In the genomic region with DNA sequence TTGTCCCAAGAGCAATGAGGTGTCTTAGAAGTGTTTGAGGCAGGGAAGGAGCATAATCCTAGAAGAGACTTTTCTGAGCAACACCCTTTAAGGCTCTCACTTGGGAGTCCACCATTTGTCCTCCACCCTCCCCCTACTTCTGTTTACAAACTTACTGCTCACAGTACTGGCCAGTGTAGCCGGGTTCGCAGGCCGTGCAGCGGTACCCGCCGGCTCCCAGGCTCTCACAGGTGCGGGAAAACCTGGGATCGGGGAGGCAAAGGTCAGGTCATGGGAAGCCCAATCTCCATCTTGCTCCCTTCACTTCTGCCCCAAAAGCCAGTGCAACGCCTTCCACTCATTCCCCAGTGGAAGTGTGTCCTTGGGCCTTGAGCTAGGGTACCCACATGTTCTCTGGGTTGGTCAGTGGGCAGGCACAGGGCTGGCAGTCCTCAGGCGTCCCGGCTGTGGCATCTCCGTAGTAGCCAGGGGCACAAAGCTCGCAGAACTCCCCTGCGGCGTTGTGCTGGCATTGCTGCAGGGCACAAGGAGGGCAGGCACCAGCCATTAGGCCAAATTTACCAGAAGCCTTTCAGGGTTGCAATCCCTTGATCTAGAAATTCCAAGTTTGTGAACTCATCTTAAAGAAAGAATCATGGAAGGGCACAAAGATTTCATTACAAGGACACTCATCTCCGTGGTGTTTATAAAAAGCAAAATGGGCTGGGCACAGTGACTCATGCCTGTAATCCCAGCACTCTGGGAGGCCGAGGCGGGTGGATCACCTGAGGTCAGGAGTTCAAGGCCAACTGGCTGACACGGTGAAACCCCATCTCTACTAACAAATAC, we compare ENCODE assay signal across 16 cellular contexts. TPM values are rescaled to one million over a fixed set of nuclear protein-coding genes. Genes with fewer than 3 reads are reported as not detected.
DNase-seq lines count a peak whose midpoint lies in the region; FAIRE-seq and TF ChIP-seq lines count a peak whose summit lies in the region.
"Had no signal": no experiment of that assay in that cellular context is flagged by ENCODE, and none has a peak within 500 bp of the region (broad histone marks: within the 10 kb centered on the region; RNA-seq: fewer than 3 reads in every experiment).

No MANE protein-coding gene starts in this region.

- dilution Hi-C loops in endothelial cell of umbilical vein (cut with MboI; ENCODE audit: extremely low pct_ligation_motif_present, low sequenced_read_pairs): no loop called here

- no peaks in the 10 kb centered on the region for H3K9me1 ChIP-seq in endothelial cell of umbilical vein (replicated peaks; ENCODE audit: control insufficient read depth, extremely low read depth, insufficient read depth, low read length)

- DNase-seq in AG10803 (ENCODE audit: low read depth) (peak; percentile 74), NCI-H226 (peak; percentile 52), endothelial cell of umbilical vein (ENCODE audit: low read depth, low spot score) (no peak), osteoblast (ENCODE audit: insufficient read length, low spot score, missing footprints) (peak; percentile 98), T-helper 1 cell (no peak), mucosa of gallbladder (ENCODE audit: low spot score) (no peak), hypothalamus (lab: John Stamatoyannopoulos, UW) (no peak)
- DNase-seq in activated T-cell treated with anti-CD3 and anti-CD28 coated beads, Interleukin-2, amount 50 U/mL, for 1 hour: no peak
- DNase-seq: activated CD4-positive, alpha-beta T cell treated with anti-CD3 and anti-CD28 coated beads for 48 hours; activated naive CD4-positive, alpha-beta T cell; NCI-H446 treated with DMSO at 0.1 percent for 48 hours; SIG-M5; stimulated activated CD4-positive, alpha-beta T cell treated with anti-CD3 and anti-CD28 coated beads, Interleukin-2, amount 100 ng/mL, for 48 hours had no signal

- H3K27ac ChIP-seq in endothelial cell of umbilical vein (ENCODE audit: insufficient read depth, low read depth, low read length): no peak overlapping the region
- peak overlapping the region; percentile 25 for H3K27ac ChIP-seq in osteoblast (ENCODE audit: low read depth, low read length)
- H3K27ac ChIP-seq: C4-2B, neural progenitor cell had no signal

- no TSS peak for BruUV-seq in endothelial cell of umbilical vein (replicated peaks; lab: Mats Ljungman, UMichigan)

- H3K4me1 ChIP-seq in endothelial cell of umbilical vein (ENCODE audit: control insufficient read depth, extremely low read depth, insufficient read depth, low read length): peaks cover 18% of the 10 kb centered on the region
- peaks cover 26% of the 10 kb centered on the region for H3K4me1 ChIP-seq in osteoblast (ENCODE audit: insufficient read depth, low read length)

- intact Hi-C loops in endothelial cell of umbilical vein (cut with micrococcal nuclease): no loop called here

- no peaks in the 10 kb centered on the region for H3K27me3 ChIP-seq in endothelial cell of umbilical vein (ENCODE audit: control insufficient read depth in 2 of 2, insufficient read depth in 2 of 2, low read length in 2 of 2)
- H3K27me3 ChIP-seq in osteoblast (ENCODE audit: insufficient read depth, low read length): no peaks in the 10 kb centered on the region
- H3K27me3 ChIP-seq: neural progenitor cell had no signal

- H3K4me3 ChIP-seq in AG10803 (ENCODE audit: low read length) (no peak overlapping the region), endothelial cell of umbilical vein (replicated peaks in 1 of 3; ENCODE audit: insufficient read depth in 1 of 3, low read depth in 1 of 3, low read length in 3 of 3) (no peak overlapping the region), osteoblast (ENCODE audit: insufficient read depth, low read length) (no peak overlapping the region)
- H3K4me3 ChIP-seq: neural progenitor cell had no signal

- H3K9ac ChIP-seq in endothelial cell of umbilical vein (replicated peaks; ENCODE audit: extremely low read depth, insufficient read depth, low read length): no peak overlapping the region
- H3K9ac ChIP-seq: neural progenitor cell had no signal

- H3K4me2 ChIP-seq in endothelial cell of umbilical vein (ENCODE audit: insufficient read depth, low read length): no peak overlapping the region
- H3K4me2 ChIP-seq in osteoblast (ENCODE audit: insufficient read depth, low read length): no peak overlapping the region
- H3K4me2 ChIP-seq: neural progenitor cell had no signal

- no peak for FAIRE-seq in endothelial cell of umbilical vein (lab: Jason Lieb, UNC)

- no peak for TF ChIP-seq CTCF in AG10803 (conservative IDR thresholded peaks at IDR 0.05; ENCODE audit: low read length)
- no peak for TF ChIP-seq CTCF in endothelial cell of umbilical vein (IDR thresholded peaks at IDR 0.05; ENCODE audit: extremely low read depth in 1 of 2, insufficient read depth in 1 of 2, low read depth in 1 of 2, low read length in 2 of 2)
- no peak for TF ChIP-seq CTCF in osteoblast (IDR thresholded peaks at IDR 0.05; ENCODE audit: extremely low read depth, low read depth, low read length)

- H3K9me3 ChIP-seq in endothelial cell of umbilical vein (replicated peaks; ENCODE audit: control insufficient read depth, insufficient read depth, low read length) (no peaks in the 10 kb centered on the region), osteoblast (ENCODE audit: low read depth, low read length) (no peaks in the 10 kb centered on the region)

- CTCF ChIA-PET in endothelial cell of umbilical vein (lab: Charles Lee): interaction anchor here (0.9 to 1.3 kb wide), 2 partner anchors 144 to 555 kb away, joined by 3 read pairs; no protein-coding TSS in a partner anchor

- H4K20me1 ChIP-seq in endothelial cell of umbilical vein (replicated peaks; ENCODE audit: control insufficient read depth, extremely low read depth, insufficient read depth, low read length) (peaks cover 3% of the 10 kb centered on the region), osteoblast (ENCODE audit: insufficient read depth, low read length) (peaks cover 59% of the 10 kb centered on the region)

- H3K79me2 ChIP-seq in endothelial cell of umbilical vein (ENCODE audit: control insufficient read depth, insufficient read depth, low read length) (peaks cover 53% of the 10 kb centered on the region), osteoblast (ENCODE audit: insufficient read depth, low read length) (peaks cover 7% of the 10 kb centered on the region)

- POLR2A ChIA-PET in endothelial cell of umbilical vein (lab: Charles Lee): no interaction called here

- peaks cover 66 to 85% of the 10 kb centered on the region in 2 experiments for H3K36me3 ChIP-seq in endothelial cell of umbilical vein (ENCODE audit: control insufficient read depth in 2 of 2, extremely low read depth in 1 of 2, insufficient read depth in 2 of 2, low read length in 2 of 2)
- peaks cover 86% of the 10 kb centered on the region for H3K36me3 ChIP-seq in osteoblast (ENCODE audit: insufficient read depth, low read length)
- H3K36me3 ChIP-seq: neural progenitor cell had no signal

- no peak for TF ChIP-seq POLR2A in endothelial cell of umbilical vein (IDR thresholded peaks at IDR 0.05; ENCODE audit: low read depth, low read length)

- H2AFZ ChIP-seq in endothelial cell of umbilical vein (ENCODE audit: low read depth, low read length) (no peak overlapping the region), osteoblast (ENCODE audit: low read length) (no peak overlapping the region)
- H2AFZ ChIP-seq: neural progenitor cell had no signal

TF ChIP-seq in endothelial cell of umbilical vein, 7 proteins besides CTCF, POLR2A, EP300 and RAD21:
- TF ChIP-seq MYC (IDR thresholded peaks at IDR 0.05; ENCODE audit: low read depth, low read length) (no peak), EZH2 (IDR thresholded peaks at IDR 0.05; ENCODE audit: borderline replicate concordance, low read depth, low read length, severe bottlenecking) (no peak), JUN (IDR thresholded peaks at IDR 0.05; ENCODE audit: borderline replicate concordance, insufficient read depth, insufficient read length, low read depth) (no peak), FOS (IDR thresholded peaks at IDR 0.05; ENCODE audit: borderline replicate concordance, insufficient read depth, low read length) (no peak), POLR2AphosphoS5 (IDR thresholded peaks at IDR 0.05; ENCODE audit: insufficient read depth, low read depth, low read length) (peak; percentile 19), GATA2 (IDR thresholded peaks at IDR 0.05; ENCODE audit: insufficient read depth, insufficient read length, low read depth, low read length) (no peak)
- TF ChIP-seq, protein P1, sequence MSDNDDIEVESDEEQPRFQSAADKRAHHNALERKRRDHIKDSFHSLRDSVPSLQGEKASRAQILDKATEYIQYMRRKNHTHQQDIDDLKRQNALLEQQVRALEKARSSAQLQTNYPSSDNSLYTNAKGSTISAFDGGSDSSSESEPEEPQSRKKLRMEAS (IDR thresholded peaks at IDR 0.05; ENCODE audit: insufficient read depth, insufficient read length): no peak

RNA-seq across cellular contexts. Expression of a gene that starts 49.8 kb away (rescaled TPM):
- 0.42 and 0.44 TPM in 2 replicates for total RNA-seq in endothelial cell of umbilical vein
- not detected in 2 replicates for polyA plus RNA-seq in endothelial cell of umbilical vein
- 0.01 and 0.04 TPM in 2 replicates for polyA plus RNA-seq in endothelial cell of umbilical vein (2011; cell fraction: cytosol; rRNA removed)
- polyA plus RNA-seq in endothelial cell of umbilical vein (2011; cell fraction: nucleus; rRNA removed): 0.05 and 0.17 TPM in 2 replicates
- 141 and 334 TPM in 2 replicates for polyA plus RNA-seq in endothelial cell of umbilical vein (2012)
- polyA minus RNA-seq in endothelial cell of umbilical vein: not detected in 2 replicates
- polyA minus RNA-seq in endothelial cell of umbilical vein (2011; cell fraction: cytosol; rRNA and poly(A)+ RNA removed): not detected
- polyA minus RNA-seq in endothelial cell of umbilical vein (2011; cell fraction: nucleus; rRNA and poly(A)+ RNA removed): not detected in 2 replicates
- total RNA-seq in osteoblast: not detected in 2 replicates
- 0.26 TPM for total RNA-seq in mucosa of gallbladder
- total RNA-seq: subcutaneous adipose tissue had no signal

Comparison
In these comparisons a context has a peak if more than half of its experiments do, and no peak if none do; other contexts are left out.
1. DNase-seq: peak in AG10803 (single experiment), NCI-H226 (single experiment) and osteoblast (single experiment); none in endothelial cell of umbilical vein (single experiment), T-helper 1 cell (0 of 5), mucosa of gallbladder (single experiment), activated T-cell treated with anti-CD3 and anti-CD28 coated beads, Interleukin-2, amount 50 U/mL, for 1 hour (single experiment) and hypothalamus (0 of 51).